1 cellular context compared by ENCODE assay signal in genomic region chr6:155078331-155078745, GRCh38.
TF ChIP-seq lines count a peak whose summit lies in the region.

No MANE protein-coding gene starts in this region.

TF ChIP-seq in IMR-90, 13 proteins besides CTCF, POLR2A, EP300 and RAD21 (continued from another document):
- TF ChIP-seq ELK1 (IDR thresholded peaks at IDR 0.05; ENCODE audit: borderline replicate concordance, low read depth, low read length): no peak
